19 cellular contexts compared by ENCODE assay signal in the genomic region with DNA sequence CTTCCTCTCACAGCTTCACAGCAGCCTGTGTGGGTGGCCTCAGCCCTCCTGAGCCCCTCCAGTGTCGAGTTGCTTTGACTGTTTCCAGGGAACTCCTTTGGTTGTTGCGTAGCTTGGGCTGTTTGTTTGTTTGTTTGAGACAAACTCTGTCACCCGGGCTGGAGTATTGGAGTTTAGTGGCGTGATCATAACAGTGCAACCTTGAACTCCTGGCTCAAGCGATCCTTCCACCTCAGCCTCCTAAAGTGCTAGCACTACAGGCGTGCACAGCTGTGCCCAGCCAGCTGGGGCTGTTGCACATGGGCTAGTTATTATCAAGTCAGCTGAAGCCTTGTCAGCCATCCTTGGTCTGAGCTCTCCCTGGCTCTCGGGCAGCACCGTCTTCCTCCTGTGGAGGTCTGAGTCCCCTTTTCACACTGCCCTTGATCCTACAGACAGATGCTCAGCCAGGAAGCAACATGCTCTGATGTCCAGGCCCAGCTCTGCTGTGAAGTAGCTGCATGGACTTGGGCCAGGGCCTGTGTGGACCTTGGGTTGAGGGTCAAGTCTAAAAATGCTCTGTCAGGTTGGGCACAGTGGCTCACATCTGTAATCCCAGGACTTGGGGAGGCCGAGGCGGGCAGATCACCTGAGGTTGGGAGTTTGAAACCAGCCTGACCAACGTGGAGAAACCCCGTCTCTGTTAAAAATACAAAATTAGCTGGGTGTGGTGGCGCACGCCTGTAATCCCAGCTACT. TPM values are rescaled to one million over a fixed set of nuclear protein-coding genes. Genes with fewer than 3 reads are reported as not detected.
A peak's percentile ranks its signal among the peaks of the same experiment; 100 is the strongest.
DNase-seq lines count a peak whose midpoint lies in the region; ATAC-seq, FAIRE-seq and TF ChIP-seq lines count a peak whose summit lies in the region.
"Had no signal": no experiment of that assay in that cellular context is flagged by ENCODE, and none has a peak within 500 bp of the region (broad histone marks: within the 10 kb centered on the region; RNA-seq: fewer than 3 reads in every experiment).

No MANE protein-coding gene starts in this region.

- no peak overlapping the region for H3K4me3 Mint-ChIP-seq in H9
- peak overlapping the region in 5 of 8 donors; percentile 2 to 77 (median 30) for H3K4me3 Mint-ChIP-seq in naive B cell

- H3T11ph ChIP-seq in H9 (ENCODE audit: low read length), result no peak overlapping the region

- H4K91ac ChIP-seq in H9 (ENCODE audit: insufficient read length, low read depth, low read length), result no peak overlapping the region

- H3K36me3 Mint-ChIP-seq in H9 (ENCODE audit: insufficient read depth in 1 of 3, low read depth in 3 of 3) (peaks cover 6 to 11% (median 7%) of the 10 kb centered on the region in 3 experiments; a peak in 5 of 7 replicates), naive B cell (no peaks in the 10 kb centered on the region)

- ATAC-seq in naive B cell (ENCODE audit: low read depth in 2 of 2) (no peak), HG03565 (IDR thresholded peaks at IDR 0.05; ENCODE audit: unreplicated experiment) (no peak)
- ATAC-seq: gastroesophageal sphincter, pancreas had no signal

- no peak overlapping the region for H4K5ac ChIP-seq in H9 (ENCODE audit: insufficient read length, low read depth, low read length)

- H2BK15ac ChIP-seq in H9 (ENCODE audit: low read depth, low read length), result no peak overlapping the region

- no peak for FAIRE-seq in kidney (lab: Jason Lieb, UNC)
- FAIRE-seq: pancreas, small intestine, urothelium cell line had no signal

- H2BK5ac ChIP-seq in H9 (ENCODE audit: insufficient read length, low read length), result no peak overlapping the region

- H2BK120ac ChIP-seq in H9 (ENCODE audit: low read depth, low read length, poor library complexity, severe bottlenecking), result no peak overlapping the region

- H2AK5ac ChIP-seq in H9 (ENCODE audit: insufficient read length, low read length), result no peak overlapping the region

- H3K27ac ChIP-seq in 22Rv1 (0 out of 2 replicates have a peak overlapping the region, but pooled peaks have one; percentile 10), H9 (ENCODE audit: insufficient read length, low read depth, low read length) (no peak overlapping the region), kidney (ENCODE audit: low read depth in 2 of 2, low read length in 2 of 2) (no peak overlapping the region)
- H3K27ac ChIP-seq: gastroesophageal sphincter had no signal

- no peak overlapping the region for H3K4ac ChIP-seq in H9 (ENCODE audit: low read depth, low read length)

- no peaks in the 10 kb centered on the region for H4K20me1 ChIP-seq in H9 (ENCODE audit: control insufficient read depth, insufficient read depth, insufficient read length)

- H3K9me3 Mint-ChIP-seq in H9 (no peaks in the 10 kb centered on the region), naive B cell (no peaks in the 10 kb centered on the region)

- no peak for TF ChIP-seq CTCF in 22Rv1 (IDR thresholded peaks at IDR 0.05)
- no peak for TF ChIP-seq CTCF in H9 (conservative IDR thresholded peaks at IDR 0.05)
- no peak for TF ChIP-seq CTCF in choroid plexus epithelial cell (conservative IDR thresholded peaks at IDR 0.05; ENCODE audit: low read depth, low read length)
- no peak for TF ChIP-seq CTCF in kidney (IDR thresholded peaks at IDR 0.05; ENCODE audit: borderline replicate concordance, extremely low read depth, insufficient read depth)

- H3K4me2 ChIP-seq in H9 (ENCODE audit: insufficient read depth, insufficient read length, low read length), result no peak overlapping the region

- H3K4me3 ChIP-seq in choroid plexus epithelial cell (ENCODE audit: low read depth, low read length) (no peak overlapping the region), kidney (ENCODE audit: low read length in 2 of 2) (no peak overlapping the region)
- H3K4me3 ChIP-seq: gastroesophageal sphincter, pancreas had no signal

- no peak overlapping the region for H4K8ac ChIP-seq in H9 (replicated peaks; ENCODE audit: insufficient read length, low read depth, low read length)

- H3K36me3 ChIP-seq in kidney (ENCODE audit: control insufficient read depth in 1 of 2, insufficient read depth in 2 of 2, low read length in 2 of 2), result no peaks in the 10 kb centered on the region
- H3K36me3 ChIP-seq: pancreas had no signal

- H3K27me3 ChIP-seq in H9 (ENCODE audit: insufficient read depth, low read length), result no peaks in the 10 kb centered on the region
- H3K27me3 ChIP-seq: gastroesophageal sphincter, pancreas had no signal

- no peak overlapping the region for H2AFZ ChIP-seq in H9 (ENCODE audit: low read length)

- no peaks in the 10 kb centered on the region for H3K23me2 ChIP-seq in H9 (ENCODE audit: insufficient read length, low read depth, low read length, poor library complexity, severe bottlenecking)

- no peak overlapping the region for H3K14ac ChIP-seq in H9 (ENCODE audit: insufficient read depth, low read length)

- no peak overlapping the region for H2BK12ac ChIP-seq in H9 (ENCODE audit: insufficient read length, low read depth, low read length)

- H3K9me3 ChIP-seq in H9 (ENCODE audit: control insufficient read depth, low read depth, low read length) (no peaks in the 10 kb centered on the region), kidney (ENCODE audit: control insufficient read depth in 1 of 2, low read length in 2 of 2) (no peaks in the 10 kb centered on the region)
- H3K9me3 ChIP-seq: gastroesophageal sphincter, pancreas had no signal

- H3K18ac ChIP-seq in H9 (ENCODE audit: insufficient read length, low read depth, low read length), result no peak overlapping the region

- no peak overlapping the region for H3K56ac ChIP-seq in H9 (ENCODE audit: insufficient read length, low read depth, low read length)

- intact Hi-C loops in kidney (cut with DNase I), result no loop called here

- no peak overlapping the region for H3K23ac ChIP-seq in H9 (ENCODE audit: insufficient read length, low read depth, low read length)

- no CpG with 5 or more reads among the region's 14 CpGs for WGBS in H9 (ENCODE audit: extremely low coverage, insufficient read length, low lambda C conversion rate)

- no peaks in the 10 kb centered on the region for H3K27me3 Mint-ChIP-seq in H9 (ENCODE audit: low read depth)
- H3K27me3 Mint-ChIP-seq in naive B cell, result no peaks in the 10 kb centered on the region

- peak overlapping the region; percentile 57 to 95 (median 64); a peak in 5 of 7 replicates for H3K27ac Mint-ChIP-seq in H9
- peak overlapping the region in 5 of 6 donors; percentile 53 to 84 (median 64) for H3K27ac Mint-ChIP-seq in naive B cell

- H3K79me1 ChIP-seq in H9 (ENCODE audit: insufficient read depth, low read depth, low read length, poor library complexity, severe bottlenecking), result peaks cover 9% of the 10 kb centered on the region

- peaks cover 27% of the 10 kb centered on the region; the same call in 1 of the 2 replicates for H3K79me2 ChIP-seq in H9 (ENCODE audit: insufficient read depth, low read length)

- peaks cover 29 to 32% of the 10 kb centered on the region in 2 experiments for H3K4me1 Mint-ChIP-seq in H9
- H3K4me1 Mint-ChIP-seq in naive B cell, result peaks cover 29 to 63% (median 58%) of the 10 kb centered on the region in 3 donors

- H3K4me1 ChIP-seq in H9 (ENCODE audit: insufficient read depth, low read length) (peaks cover 9% of the 10 kb centered on the region; the same call in 1 of the 2 replicates), kidney (ENCODE audit: control insufficient read depth in 1 of 2, insufficient read depth in 1 of 2, low read depth in 1 of 2, low read length in 2 of 2) (peaks cover 31 to 38% of the 10 kb centered on the region in 2 donors)

- DNase-seq in H9, result no peak
- DNase-seq in choroid plexus epithelial cell (ENCODE audit: low read depth), result peak; percentile 34
- DNase-seq in naive B cell, result no peak
- DNase-seq in DMS79 treated with DMSO at 0.1 percent for 48 hours (lab: John Stamatoyannopoulos, UW), result no peak
- DNase-seq in kidney, result no peak
- no peak for DNase-seq in A172 (ENCODE audit: low spot score)
- DNase-seq: activated CD4-positive, alpha-beta T cell treated with anti-CD3 and anti-CD28 coated beads for 48 hours; activated T-cell treated with anti-CD3 and anti-CD28 coated beads, Interleukin-2, amount 50 U/mL, for 1 hour; KG1; mesendoderm; NCI-H1105 treated with DMSO at 0.1 percent for 48 hours; small intestine; stimulated activated naive CD4-positive, alpha-beta T cell; T-helper 9 cell had no signal

- H3K9ac ChIP-seq in H9 (ENCODE audit: extremely low read depth, insufficient read length, low read length) (no peak overlapping the region), kidney (ENCODE audit: low read length in 2 of 2) (no peak overlapping the region)

- no peak overlapping the region for H2BK20ac ChIP-seq in H9 (ENCODE audit: low read depth, low read length, poor library complexity, severe bottlenecking)

RNA-seq across cellular contexts. Expression of gene DOT1L, which starts 10.3 kb away (rescaled TPM):
- 78.5 and 81.6 TPM in 2 replicates for total RNA-seq in H9 (2021)
- 1 to 10 TPM in 1 of 6 donors, under 1 TPM in 5; 0.11 to 2.4 (median 0.70) TPM for polyA plus RNA-seq in naive B cell (ENCODE audit: low read depth in 6 of 6)
- total RNA-seq in kidney, result 32.0 TPM
- 5.7 TPM for polyA plus RNA-seq in kidney (ENCODE audit: insufficient read depth, low read depth, low replicate concordance)
- 6.5 and 6.8 TPM in 2 replicates for total RNA-seq in A172 (2014; rRNA removed; shearing (Covaris generic))

RNA-seq across cellular contexts. Expression of gene AP3D1, which starts 22.6 kb away (rescaled TPM):
- total RNA-seq in H9 (2021) (142 and 147 TPM in 2 replicates), kidney (125 TPM)
- polyA plus RNA-seq in naive B cell (ENCODE audit: low read depth in 6 of 6) (10 to 100 TPM in 5 of 6 donors, 1 to 10 TPM in 1; 6.7 to 36.3 (median 15.5) TPM), kidney (ENCODE audit: insufficient read depth, low read depth, low replicate concordance) (68.4 TPM)
- total RNA-seq in A172 (2014; rRNA removed; shearing (Covaris generic)), result 167 and 176 TPM in 2 replicates

Comparison
In these comparisons a context has a peak if more than half of its experiments do, and no peak if none do; other contexts are left out.
1. H3K4me3 Mint-ChIP-seq: peak in naive B cell (5 of 8); none in H9 (0 of 2).